21 cellular contexts compared by ENCODE assay signal in genomic region chr9:93911136-93911745, GRCh38. TPM values are rescaled to one million over a fixed set of nuclear protein-coding genes. Genes with fewer than 3 reads are reported as not detected.
DNase-seq lines count a peak whose midpoint lies in the region; ATAC-seq and TF ChIP-seq lines count a peak whose summit lies in the region.
"Had no signal": no experiment of that assay in that cellular context is flagged by ENCODE, and none has a peak within 500 bp of the region (broad histone marks: within the 10 kb centered on the region; RNA-seq: fewer than 3 reads in every experiment).

No MANE protein-coding gene starts in this region.

- H3K14ac ChIP-seq in neuronal stem cell (ENCODE audit: low read length): peak overlapping the region; percentile 11

- H2BK12ac ChIP-seq in neuronal stem cell (ENCODE audit: low read length): no peak overlapping the region

- 50% methylated on average over 11 of the region's 23 CpGs for WGBS in esophagus muscularis mucosa
- WGBS in neuronal stem cell (ENCODE audit: extremely low coverage in 2 of 2, insufficient read length in 2 of 2, insufficient replicate concordance in 1 of 2), 2 donors: no CpG with 5 or more reads among the region's 23 CpGs

- no peak overlapping the region for H2BK15ac ChIP-seq in neuronal stem cell (ENCODE audit: low read length)

- H3K36me3 Mint-ChIP-seq in type B pancreatic cell (no peaks in the 10 kb centered on the region), immature natural killer cell (no peaks in the 10 kb centered on the region)

- H3K4me1 Mint-ChIP-seq in type B pancreatic cell (ENCODE audit: unreplicated experiment): peaks cover 24% of the 10 kb centered on the region
- H3K4me1 Mint-ChIP-seq in immature natural killer cell: no peaks in the 10 kb centered on the region

- intact Hi-C loops in Right ventricle myocardium superior (cut with DNase I): no loop called here
- intact Hi-C loops in cardiac septum (cut with DNase I): no loop called here
- intact Hi-C loops in esophagus muscularis mucosa (cut with DNase I): no loop called here

- no peak for TF ChIP-seq POLR2A in esophagus muscularis mucosa (IDR thresholded peaks at IDR 0.05; ENCODE audit: low read depth)

- no peak overlapping the region for H3K18ac ChIP-seq in neuronal stem cell (ENCODE audit: low read length)

- H3K4me3 ChIP-seq in esophagus muscularis mucosa (peak overlapping the region in 2 of 4 donors; percentile 3 to 25), neuronal stem cell (ENCODE audit: low read length in 2 of 2) (no peak overlapping the region)
- H3K4me3 ChIP-seq: BLaER1 treated with 17β-estradiol and CSF1 and Interleukin-3, amounts not matched to agents 10 nM and 100 nM; GM12878 had no signal

- TF ChIP-seq EP300 in esophagus muscularis mucosa (IDR thresholded peaks at IDR 0.05): no peak

- H3K4me2 ChIP-seq in neuronal stem cell (ENCODE audit: insufficient read depth, low read length, poor library complexity, severe bottlenecking): no peak overlapping the region

- ATAC-seq in Right ventricle myocardium superior (ENCODE audit: poor library complexity) (no peak), HG02973 (IDR thresholded peaks at IDR 0.05; ENCODE audit: unreplicated experiment) (no peak)
- ATAC-seq: GM12878 had no signal

- no peak overlapping the region for H3K23ac ChIP-seq in neuronal stem cell (ENCODE audit: low read depth, low read length, poor library complexity)

- no peak overlapping the region for H2AK5ac ChIP-seq in neuronal stem cell (ENCODE audit: low read depth, low read length)

- TF ChIP-seq CTCF in esophagus muscularis mucosa (IDR thresholded peaks at IDR 0.05) (no peak), type B pancreatic cell (conservative IDR thresholded peaks at IDR 0.05) (no peak)

- H4K8ac ChIP-seq in neuronal stem cell (ENCODE audit: low read depth, low read length): no peak overlapping the region

- H2BK120ac ChIP-seq in neuronal stem cell (ENCODE audit: low read depth, low read length): no peak overlapping the region

- no peaks in the 10 kb centered on the region for H3K36me3 ChIP-seq in esophagus muscularis mucosa
- H3K36me3 ChIP-seq in neuronal stem cell (replicated peaks in 1 of 2; ENCODE audit: control insufficient read depth in 2 of 2, insufficient read depth in 2 of 2, low read length in 2 of 2): no peaks in the 10 kb centered on the region
- H3K36me3 ChIP-seq: BLaER1 treated with 17β-estradiol and CSF1 and Interleukin-3, amounts not matched to agents 10 nM and 100 nM had no signal

- H3K9me3 Mint-ChIP-seq in type B pancreatic cell (peaks cover 3% of the 10 kb centered on the region), immature natural killer cell (peaks cover 0 to 3% (median 0%) of the 10 kb centered on the region in 6 donors)
- H3K9me3 Mint-ChIP-seq: HFFc6 had no signal

- H3K4me3 Mint-ChIP-seq in type B pancreatic cell: no peak overlapping the region
- no peak overlapping the region for H3K4me3 Mint-ChIP-seq in immature natural killer cell
- H3K4me3 Mint-ChIP-seq: CD4-positive, CD25-positive, alpha-beta regulatory T cell; HFFc6 had no signal

- no peak overlapping the region for H2AFZ ChIP-seq in neuronal stem cell (ENCODE audit: low read length)

- no peak overlapping the region for H3K4ac ChIP-seq in neuronal stem cell (ENCODE audit: low read length)

- H4K91ac ChIP-seq in neuronal stem cell (ENCODE audit: low read depth, low read length, poor library complexity): no peak overlapping the region

- DNase-seq in Right ventricle myocardium superior: peak; percentile 28
- DNase-seq in cardiac septum (ENCODE audit: low spot score): no peak
- no peak for DNase-seq in esophagus muscularis mucosa (ENCODE audit: extremely low spot score)
- no peak for DNase-seq in neuronal stem cell (ENCODE audit: low spot score)
- no peak for DNase-seq in type B pancreatic cell (ENCODE audit: extremely low spot score, unreplicated experiment)
- DNase-seq in immature natural killer cell: no peak
- DNase-seq in activated CD8-positive, alpha-beta memory T cell treated with anti-CD3 and anti-CD28 coated beads, Interleukin-2, amount 50 U/mL, for 4 hours: no peak
- DNase-seq: 8988T; AML-193; Calu3; CD4-positive, CD25-positive, alpha-beta regulatory T cell; DMS 273 treated with DMSO at 0.1 percent for 48 hours; DMS79; HCEC 1CT; HFFc6 had no signal

- H3K79me1 ChIP-seq in neuronal stem cell (ENCODE audit: low read depth, low read length): no peaks in the 10 kb centered on the region

- H3K27me3 Mint-ChIP-seq in type B pancreatic cell: peaks cover 8% of the 10 kb centered on the region
- H3K27me3 Mint-ChIP-seq in immature natural killer cell (ENCODE audit: low read depth in 3 of 3): peaks cover under 1 to 4% (median 3%) of the 10 kb centered on the region in 3 donors

- H3K27ac ChIP-seq in esophagus muscularis mucosa (replicated peaks in 1 of 4) (peak overlapping the region; percentile 70 to 82 (median 74)), neuronal stem cell (replicated peaks; ENCODE audit: low read length) (no peak overlapping the region)
- H3K27ac ChIP-seq: BLaER1 treated with 17β-estradiol and CSF1 and Interleukin-3, amounts not matched to agents 10 nM and 100 nM had no signal

- H2BK5ac ChIP-seq in neuronal stem cell (ENCODE audit: low read length): no peak overlapping the region

- H3K9me3 ChIP-seq in esophagus muscularis mucosa (peaks cover 0 to 8% (median 0%) of the 10 kb centered on the region in 4 donors), neuronal stem cell (replicated peaks in 1 of 2; ENCODE audit: control insufficient read depth in 2 of 2, insufficient read depth in 1 of 2, low read depth in 1 of 2, low read length in 2 of 2) (peaks cover 0 to 2% of the 10 kb centered on the region in 2 donors)
- H3K9me3 ChIP-seq: BLaER1 treated with 17β-estradiol and CSF1 and Interleukin-3, amounts not matched to agents 10 nM and 100 nM had no signal

- H3K27me3 ChIP-seq in esophagus muscularis mucosa (peaks cover 0 to 41% (median 0%) of the 10 kb centered on the region in 4 donors), neuronal stem cell (ENCODE audit: control insufficient read depth in 3 of 3, insufficient read depth in 3 of 3, low read depth in 1 of 3, low read length in 3 of 3) (peaks cover 0 to 34% (median 0%) of the 10 kb centered on the region in 3 experiments)

- peak overlapping the region; percentile 77 for H3K27ac Mint-ChIP-seq in type B pancreatic cell
- H3K27ac Mint-ChIP-seq in immature natural killer cell: no peak overlapping the region
- H3K27ac Mint-ChIP-seq: HFFc6 had no signal

- H3K9ac ChIP-seq in neuronal stem cell (ENCODE audit: low read depth, low read length, poor library complexity): no peak overlapping the region

- peaks cover 7 to 25% (median 23%) of the 10 kb centered on the region in 4 donors for H3K4me1 ChIP-seq in esophagus muscularis mucosa
- H3K4me1 ChIP-seq in neuronal stem cell (ENCODE audit: control insufficient read depth in 2 of 2, insufficient read depth in 1 of 2, low read depth in 1 of 2, low read length in 2 of 2): peaks cover 0 to 5% of the 10 kb centered on the region in 2 donors

RNA-seq across cellular contexts. Expression of gene BARX1, which starts 43.9 kb away (rescaled TPM):
- not detected for total RNA-seq in Right ventricle myocardium superior
- total RNA-seq in cardiac septum: 0.19 TPM
- total RNA-seq in esophagus muscularis mucosa: under 1 TPM in 1 of 4 donors, not detected in 3; 0.42 TPM
- 2.4 TPM for polyA plus RNA-seq in neuronal stem cell (2013, experiment 1 of 2)
- 2.4 TPM for polyA plus RNA-seq in neuronal stem cell (2013, experiment 2 of 2)
- total RNA-seq in type B pancreatic cell (ENCODE audit: low replicate concordance): 0.71 and 11.8 TPM in 2 replicates
- not detected for polyA plus RNA-seq in immature natural killer cell
- total RNA-seq: Calu3; CD4-positive, CD25-positive, alpha-beta regulatory T cell; G401; GM12878; H4; HFFc6; HT-29 had no signal
- polyA plus RNA-seq: CD4-positive, CD25-positive, alpha-beta regulatory T cell; GM12878 had no signal
